19 cellular contexts compared by ENCODE assay signal in genomic region chr16:4407543-4408322, GRCh38. TPM values are rescaled to one million over a fixed set of nuclear protein-coding genes. Genes with fewer than 3 reads are reported as not detected.
DNase-seq lines count a peak whose midpoint lies in the region; FAIRE-seq and TF ChIP-seq lines count a peak whose summit lies in the region.
"Had no signal": no experiment of that assay in that cellular context is flagged by ENCODE, and none has a peak within 500 bp of the region (broad histone marks: within the 10 kb centered on the region; RNA-seq: fewer than 3 reads in every experiment).

No MANE protein-coding gene starts in this region.

- no peak overlapping the region for H3K4me2 ChIP-seq in H1 (ENCODE audit: insufficient read depth in 1 of 2, low read depth in 2 of 2, low read length in 2 of 2)
- H3K4me2 ChIP-seq in mesenchymal stem cell (ENCODE audit: low read length, poor library complexity, severe bottlenecking): no peak overlapping the region
- H3K4me2 ChIP-seq: PC-9 had no signal

- DNase-seq in AG08396 (ENCODE audit: low spot score) (peak; percentile 86), HFFc6 (peak; percentile 86), H1 (ENCODE audit: low read depth in 1 of 2, low spot score in 2 of 2) (no peak), mesenchymal stem cell (peak; percentile 86), DMS114 treated with DMSO at 0.1 percent for 48 hours (lab: John Stamatoyannopoulos, UW; ENCODE audit: unreplicated experiment) (no peak), mesothelial cell of epicardium (ENCODE audit: low spot score in 2 of 2, unreplicated experiment in 2 of 2) (no peak), retina (no peak), brain microvascular endothelial cell (no peak)
- DNase-seq: activated CD4-positive, alpha-beta T cell treated with anti-CD3 and anti-CD28 coated beads for 48 hours; activated CD8-positive, alpha-beta memory T cell treated with anti-CD3 and anti-CD28 coated beads, Interleukin-2, amount 50 U/mL, for 48 hours; activated effector memory CD4-positive, alpha-beta T cell treated with anti-CD3 and anti-CD28 coated beads, Interleukin-2, amount 50 U/mL, for 16 hours; caudate nucleus; effector CD8-positive, alpha-beta T cell; NCI-H1436; NCI-H2171 treated with DMSO at 0.1 percent for 48 hours; stimulated activated CD4-positive, alpha-beta T cell treated with anti-CD3 and anti-CD28 coated beads, Interleukin-15, amount 100 ng/mL, for 24 hours; stimulated activated naive B cell treated with anti-CD40 and anti-IgM and Interleukin-4, amounts not matched to agents 10 μg/mL and 1 μg/mL and 100 μg/mL, for 72 hours had no signal

- no peak overlapping the region for H3K23ac ChIP-seq in H1 (ENCODE audit: insufficient read length)
- H3K23ac ChIP-seq in mesenchymal stem cell (ENCODE audit: low read length in 2 of 2): no peak overlapping the region

- peak overlapping the region; percentile 20; the same call in 1 of the 2 replicates for H3K4me3 Mint-ChIP-seq in HFFc6
- H3K4me3 Mint-ChIP-seq in mesothelial cell of epicardium: no peak overlapping the region
- H3K4me3 Mint-ChIP-seq: stimulated activated naive B cell treated with anti-CD40 and anti-IgM and Interleukin-4, amounts not matched to agents 10 μg/mL and 1 μg/mL and 100 μg/mL, for 72 hours; type B pancreatic cell had no signal

- no peaks in the 10 kb centered on the region for H3K9me3 Mint-ChIP-seq in HFFc6
- no peaks in the 10 kb centered on the region for H3K9me3 Mint-ChIP-seq in mesothelial cell of epicardium
- H3K9me3 Mint-ChIP-seq: stimulated activated naive B cell treated with anti-CD40 and anti-IgM and Interleukin-4, amounts not matched to agents 10 μg/mL and 1 μg/mL and 100 μg/mL, for 72 hours; type B pancreatic cell had no signal

- FAIRE-seq in H1 (lab: Jason Lieb, UNC): no peak

- POLR2A ChIA-PET in H1 (lab: Charles Lee; ENCODE audit: partially characterized antibody): interaction anchor here (0.5 to 1.0 kb wide), 2 partner anchors 30 to 64 kb away, joined by 3 to 4 read pairs; no protein-coding TSS in a partner anchor

- H2BK15ac ChIP-seq in H1 (ENCODE audit: low read length) (no peak overlapping the region), mesenchymal stem cell (ENCODE audit: low read depth, poor library complexity, severe bottlenecking) (no peak overlapping the region)

- H3K4me3 ChIP-seq in H1 (ENCODE audit: extremely low read depth in 1 of 4, insufficient read depth in 2 of 4, low read depth in 3 of 4, low read length in 4 of 4) (no peak overlapping the region), mesenchymal stem cell (ENCODE audit: insufficient read depth in 1 of 2, low read depth in 1 of 2, low read length in 2 of 2) (no peak overlapping the region), brain microvascular endothelial cell (ENCODE audit: low read depth, low read length) (no peak overlapping the region)
- H3K4me3 ChIP-seq: PC-9 had no signal

- in situ Hi-C loops in brain microvascular endothelial cell (cut with HindIII; ENCODE audit: low pct_ligation_motif_present, low sequenced_read_pairs): no loop called here

- H3K14ac ChIP-seq in H1 (ENCODE audit: insufficient read length) (no peak overlapping the region), mesenchymal stem cell (ENCODE audit: low read length in 2 of 2) (no peak overlapping the region)

- peaks cover 0 to 4% (median 0%) of the 10 kb centered on the region in 4 experiments; a peak in 3 of 7 replicates for H3K4me1 ChIP-seq in H1 (replicated peaks in 1 of 4; ENCODE audit: control insufficient read depth in 3 of 4, insufficient read depth in 4 of 4, low read length in 3 of 4)
- peaks cover 16% of the 10 kb centered on the region for H3K4me1 ChIP-seq in mesenchymal stem cell (ENCODE audit: control insufficient read depth, insufficient read depth, low read depth, low read length)

- no peaks in the 10 kb centered on the region for H3K79me2 ChIP-seq in H1 (ENCODE audit: control insufficient read depth in 1 of 2, insufficient read depth in 2 of 2, low read length in 2 of 2)

- H2BK5ac ChIP-seq in H1 (ENCODE audit: low read depth, low read length): no peak overlapping the region
- H2BK5ac ChIP-seq in mesenchymal stem cell (ENCODE audit: low read depth, low read length, poor library complexity, severe bottlenecking): no peak overlapping the region

- CTCF ChIA-PET in H1 (lab: Charles Lee; ENCODE audit: partially characterized antibody): interaction anchor here (1.1 to 17.2 kb wide), 6 partner anchors 8 to 146 kb away, joined by 4 to 659 read pairs (median 6); partner anchors contain the start of gene CORO7

- H3K9me3 ChIP-seq in H1 (ENCODE audit: insufficient read depth in 2 of 2, low read depth in 1 of 2, low read length in 1 of 2) (no peaks in the 10 kb centered on the region), mesenchymal stem cell (ENCODE audit: control insufficient read depth, low read length) (no peaks in the 10 kb centered on the region)

- H3K27me3 ChIP-seq in H1 (replicated peaks in 1 of 4; ENCODE audit: control insufficient read depth in 3 of 4, extremely low read depth in 1 of 4, insufficient read depth in 3 of 4, low read length in 3 of 4) (no peaks in the 10 kb centered on the region), mesenchymal stem cell (ENCODE audit: control insufficient read depth in 1 of 2, insufficient read depth in 1 of 2, low read length in 2 of 2) (no peaks in the 10 kb centered on the region), brain microvascular endothelial cell (replicated peaks) (no peaks in the 10 kb centered on the region)

- no peaks in the 10 kb centered on the region for H3K79me1 ChIP-seq in H1 (ENCODE audit: low read depth, low read length)
- peaks cover 23% of the 10 kb centered on the region for H3K79me1 ChIP-seq in mesenchymal stem cell (replicated peaks; ENCODE audit: low read length, poor library complexity, severe bottlenecking)

- no peak overlapping the region for H2AFZ ChIP-seq in H1 (ENCODE audit: low read length)
- no peak overlapping the region for H2AFZ ChIP-seq in mesenchymal stem cell (ENCODE audit: low read depth, low read length)
- H2AFZ ChIP-seq: PC-9 had no signal

- TF ChIP-seq RAD21 in H1 (IDR thresholded peaks at IDR 0.05 in 1 of 2, conservative IDR thresholded peaks at IDR 0.05 in 1 of 2; ENCODE audit: low read depth in 2 of 2, low read length in 2 of 2): no peak

- H3K36me3 ChIP-seq in H1 (ENCODE audit: control insufficient read depth in 2 of 4, insufficient read depth in 4 of 4, low read length in 3 of 4) (no peaks in the 10 kb centered on the region; a peak in 1 of 8 replicates), mesenchymal stem cell (ENCODE audit: control insufficient read depth in 1 of 2, insufficient read depth in 2 of 2, low read depth in 1 of 2, low read length in 2 of 2) (peaks cover 48 to 71% of the 10 kb centered on the region in 2 experiments), brain microvascular endothelial cell (replicated peaks) (peaks cover 39% of the 10 kb centered on the region)

- H2BK120ac ChIP-seq in H1 (replicated peaks; ENCODE audit: low read depth, low read length) (no peak overlapping the region), mesenchymal stem cell (ENCODE audit: low read depth, low read length) (no peak overlapping the region)

- H3K9ac ChIP-seq in H1 (replicated peaks in 1 of 4; ENCODE audit: extremely low read depth in 1 of 4, low read depth in 3 of 4, low read length in 3 of 4): no peak overlapping the region
- H3K9ac ChIP-seq in mesenchymal stem cell (ENCODE audit: low read length): no peak overlapping the region

- no peak overlapping the region for H3K56ac ChIP-seq in H1 (replicated peaks; ENCODE audit: insufficient read length, low read depth, low read length)

- H4K20me1 ChIP-seq in H1 (replicated peaks in 1 of 2; ENCODE audit: control insufficient read depth in 1 of 2, insufficient read depth in 2 of 2, low read length in 2 of 2): peaks cover 0 to 9% of the 10 kb centered on the region in 2 experiments

- H3K4me1 Mint-ChIP-seq in HFFc6 (ENCODE audit: low read depth) (peaks cover 34% of the 10 kb centered on the region), mesothelial cell of epicardium (peaks cover 2% of the 10 kb centered on the region)

- H4K8ac ChIP-seq in H1 (ENCODE audit: extremely low read depth, insufficient read depth, low read length): 0 out of 2 replicates have a peak overlapping the region, but pooled peaks have one; percentile 40
- no peak overlapping the region for H4K8ac ChIP-seq in mesenchymal stem cell (ENCODE audit: low read length)

- no peak overlapping the region for H4K91ac ChIP-seq in H1 (replicated peaks; ENCODE audit: insufficient read length, low read length)
- H4K91ac ChIP-seq in mesenchymal stem cell (ENCODE audit: low read length): peak overlapping the region; percentile 64

- no peaks in the 10 kb centered on the region for H3K23me2 ChIP-seq in H1 (ENCODE audit: low read depth, low read length)

- no peak overlapping the region for H2AK5ac ChIP-seq in H1 (ENCODE audit: low read depth, low read length)
- H2AK5ac ChIP-seq in mesenchymal stem cell (ENCODE audit: low read length, severe bottlenecking): no peak overlapping the region

- peaks cover 2% of the 10 kb centered on the region; the same call in 1 of the 2 replicates for H3K27me3 Mint-ChIP-seq in HFFc6 (ENCODE audit: insufficient read depth)
- H3K27me3 Mint-ChIP-seq in mesothelial cell of epicardium (ENCODE audit: low read depth): no peaks in the 10 kb centered on the region
- H3K27me3 Mint-ChIP-seq: stimulated activated naive B cell treated with anti-CD40 and anti-IgM and Interleukin-4, amounts not matched to agents 10 μg/mL and 1 μg/mL and 100 μg/mL, for 72 hours; type B pancreatic cell had no signal

- H4K5ac ChIP-seq in H1 (ENCODE audit: insufficient read length, low read depth, low read length): no peak overlapping the region

- H3K27ac ChIP-seq in H1 (ENCODE audit: low read depth, low read length) (no peak overlapping the region), mesenchymal stem cell (ENCODE audit: low read length, poor library complexity, severe bottlenecking) (no peak overlapping the region), brain microvascular endothelial cell (no peak overlapping the region)
- H3K27ac ChIP-seq: PC-9 had no signal

- H3K4ac ChIP-seq in H1 (replicated peaks; ENCODE audit: insufficient read length, low read depth, low read length): no peak overlapping the region
- no peak overlapping the region for H3K4ac ChIP-seq in mesenchymal stem cell (ENCODE audit: low read depth in 1 of 2, low read length in 2 of 2)

- no peak overlapping the region for H2BK20ac ChIP-seq in H1 (ENCODE audit: low read length)

- TF ChIP-seq CTCF in HFFc6 (IDR thresholded peaks at IDR 0.05): no peak
- TF ChIP-seq CTCF in H1 (IDR thresholded peaks at IDR 0.05; ENCODE audit: control extremely low read depth in 1 of 3, insufficient read depth in 1 of 3, low read depth in 1 of 3, low read length in 3 of 3): no peak
- TF ChIP-seq CTCF in mesothelial cell of epicardium (IDR thresholded peaks at IDR 0.05; ENCODE audit: unreplicated experiment): no peak
- no peak for TF ChIP-seq CTCF in brain microvascular endothelial cell (IDR thresholded peaks at IDR 0.05; ENCODE audit: low read depth, low read length, missing control alignments)

- 86% methylated on average over 17 of the region's 22 CpGs; no CpG with 5 or more reads in 1 of the 2 experiments for WGBS in H1 (ENCODE audit: extremely low coverage in 1 of 2, insufficient coverage in 1 of 2, insufficient read length in 1 of 2, insufficient replicate concordance in 2 of 2, low coverage in 1 of 2, low lambda C conversion rate in 2 of 2, missing lambda C conversion rate in 1 of 2), 2 experiments
- WGBS in mesenchymal stem cell: 86% methylated on average over 21 of the region's 22 CpGs

- TF ChIP-seq EP300 in H1 (IDR thresholded peaks at IDR 0.05; ENCODE audit: borderline replicate concordance in 1 of 2, low read depth in 2 of 2, low read length in 2 of 2): no peak

- no peak overlapping the region for H3K18ac ChIP-seq in H1 (ENCODE audit: extremely low read depth, low read length)
- no peak overlapping the region for H3K18ac ChIP-seq in mesenchymal stem cell (ENCODE audit: low read depth in 1 of 2, low read length in 2 of 2)

- H2BK12ac ChIP-seq in H1 (ENCODE audit: low read depth, low read length): no peak overlapping the region
- H2BK12ac ChIP-seq in mesenchymal stem cell (ENCODE audit: low read length in 2 of 2): peak overlapping the region in 1 of 2 experiments; percentile 0

- no peak for TF ChIP-seq POLR2A in H1 (IDR thresholded peaks at IDR 0.05; ENCODE audit: control extremely low read depth in 1 of 2, low read depth in 2 of 2, low read length in 2 of 2)

- H3K36me3 Mint-ChIP-seq in HFFc6 (ENCODE audit: low read depth): peaks cover 14% of the 10 kb centered on the region
- H3K36me3 Mint-ChIP-seq in mesothelial cell of epicardium: no peaks in the 10 kb centered on the region
- H3K36me3 Mint-ChIP-seq: type B pancreatic cell had no signal

- H3K27ac Mint-ChIP-seq in HFFc6 (peak overlapping the region; percentile 71), mesothelial cell of epicardium (no peak overlapping the region)
- H3K27ac Mint-ChIP-seq: stimulated activated naive B cell treated with anti-CD40 and anti-IgM and Interleukin-4, amounts not matched to agents 10 μg/mL and 1 μg/mL and 100 μg/mL, for 72 hours; type B pancreatic cell had no signal

RNA-seq across cellular contexts. Expression of gene CORO7, which starts 8.7 kb away (rescaled TPM):
- total RNA-seq in HFFc6 (2021; fragmentation: NEBNext Ultra II Directional; extraction: Animal tissue kit (Norgen Biotek cat#: 25700)): 10 to 100 TPM; 12.1 to 20.9 (median 17.2) TPM
- 25.8 and 29.8 TPM in 2 replicates for total RNA-seq in H1 (2021; fragmentation: NEBNext Ultra II Directional; extraction: Animal tissue kit (Norgen Biotek cat#: 25700))
- 25.2 and 45.7 TPM in 2 replicates for polyA plus RNA-seq in H1 (2011; rRNA removed)
- 17.6 TPM for polyA plus RNA-seq in H1 (2011; cell fraction: cytosol; rRNA removed)
- 150 TPM for polyA plus RNA-seq in H1 (2011; cell fraction: nucleus; rRNA removed)
- polyA plus RNA-seq in H1 (2012, experiment 1 of 2): 11.3 to 25.2 TPM (median 22.8 TPM) in 4 replicates
- polyA plus RNA-seq in H1 (2012, experiment 2 of 2): 17.0 TPM
- polyA plus RNA-seq in H1 (2013, experiment 1 of 2): 17.4 TPM
- polyA plus RNA-seq in H1 (2013, experiment 2 of 2): 20.0 TPM
- 11.4 and 17.1 TPM in 2 replicates for polyA minus RNA-seq in H1 (2011; rRNA and poly(A)+ RNA removed)
- polyA minus RNA-seq in H1 (2011; cell fraction: cytosol; rRNA and poly(A)+ RNA removed): 25.4 TPM
- polyA minus RNA-seq in H1 (2011; cell fraction: nucleus; rRNA and poly(A)+ RNA removed): 43.3 TPM
- 25.5 TPM for polyA plus RNA-seq in mesenchymal stem cell (2013, experiment 1 of 2)
- polyA plus RNA-seq in mesenchymal stem cell (2013, experiment 2 of 2): 22.1 TPM
- 32.9 to 35.1 TPM (median 34.1 TPM) in 3 replicates for total RNA-seq in mesothelial cell of epicardium

RNA-seq across cellular contexts. Expression of gene DNAJA3, which starts 17.9 kb away (rescaled TPM):
- total RNA-seq in HFFc6 (2021; fragmentation: NEBNext Ultra II Directional; extraction: Animal tissue kit (Norgen Biotek cat#: 25700)): 10 to 100 TPM; 40.8 to 54.4 (median 45.1) TPM
- total RNA-seq in H1 (2021; fragmentation: NEBNext Ultra II Directional; extraction: Animal tissue kit (Norgen Biotek cat#: 25700)): 58.0 and 59.1 TPM in 2 replicates
- polyA plus RNA-seq in H1 (2011; rRNA removed): 37.3 and 50.5 TPM in 2 replicates
- 61.8 TPM for polyA plus RNA-seq in H1 (2011; cell fraction: cytosol; rRNA removed)
- 77.6 TPM for polyA plus RNA-seq in H1 (2011; cell fraction: nucleus; rRNA removed)
- 45.8 to 52.6 TPM (median 51.0 TPM) in 4 replicates for polyA plus RNA-seq in H1 (2012, experiment 1 of 2)
- 44.6 TPM for polyA plus RNA-seq in H1 (2012, experiment 2 of 2)
- polyA plus RNA-seq in H1 (2013, experiment 1 of 2): 54.7 TPM
- polyA plus RNA-seq in H1 (2013, experiment 2 of 2): 50.1 TPM
- 27.9 and 41.1 TPM in 2 replicates for polyA minus RNA-seq in H1 (2011; rRNA and poly(A)+ RNA removed)
- polyA minus RNA-seq in H1 (2011; cell fraction: cytosol; rRNA and poly(A)+ RNA removed): 23.5 TPM
- polyA minus RNA-seq in H1 (2011; cell fraction: nucleus; rRNA and poly(A)+ RNA removed): 39.4 TPM
- polyA plus RNA-seq in mesenchymal stem cell (2013, experiment 1 of 2): 27.3 TPM
- 27.3 TPM for polyA plus RNA-seq in mesenchymal stem cell (2013, experiment 2 of 2)
- total RNA-seq in mesothelial cell of epicardium: 34.7 to 37.7 TPM (median 35.3 TPM) in 3 replicates

RNA-seq across cellular contexts. Expression of gene VASN, which starts 36.1 kb away (rescaled TPM):
- 100 to 1,000 TPM in 4 of 6 experiments, 10 to 100 TPM in 2; 92.0 to 131 (median 103) TPM for total RNA-seq in HFFc6 (2021; fragmentation: NEBNext Ultra II Directional; extraction: Animal tissue kit (Norgen Biotek cat#: 25700))
- total RNA-seq in H1 (2021; fragmentation: NEBNext Ultra II Directional; extraction: Animal tissue kit (Norgen Biotek cat#: 25700)): 9.6 and 10.1 TPM in 2 replicates
- 11.3 and 25.2 TPM in 2 replicates for polyA plus RNA-seq in H1 (2011; rRNA removed)
- polyA plus RNA-seq in H1 (2011; cell fraction: cytosol; rRNA removed): 7.2 TPM
- polyA plus RNA-seq in H1 (2011; cell fraction: nucleus; rRNA removed): 15.2 TPM
- 3.4 to 8.6 TPM (median 7.8 TPM) in 4 replicates for polyA plus RNA-seq in H1 (2012, experiment 1 of 2)
- polyA plus RNA-seq in H1 (2012, experiment 2 of 2): 6.1 TPM
- polyA plus RNA-seq in H1 (2013, experiment 1 of 2): 16.7 TPM
- polyA plus RNA-seq in H1 (2013, experiment 2 of 2): 14.5 TPM
- 3.4 and 4.5 TPM in 2 replicates for polyA minus RNA-seq in H1 (2011; rRNA and poly(A)+ RNA removed)
- polyA minus RNA-seq in H1 (2011; cell fraction: cytosol; rRNA and poly(A)+ RNA removed): 11.4 TPM
- 22.5 TPM for polyA minus RNA-seq in H1 (2011; cell fraction: nucleus; rRNA and poly(A)+ RNA removed)
- 127 TPM for polyA plus RNA-seq in mesenchymal stem cell (2013, experiment 1 of 2)
- polyA plus RNA-seq in mesenchymal stem cell (2013, experiment 2 of 2): 127 TPM
- total RNA-seq in mesothelial cell of epicardium: 36.7 to 37.6 TPM (median 37.5 TPM) in 3 replicates

RNA-seq across cellular contexts. Expression of gene PAM16, which starts 56.6 kb away (rescaled TPM):
- 10 to 100 TPM; 44.9 to 50.8 (median 46.1) TPM for total RNA-seq in HFFc6 (2021; fragmentation: NEBNext Ultra II Directional; extraction: Animal tissue kit (Norgen Biotek cat#: 25700))
- 78.3 and 84.4 TPM in 2 replicates for total RNA-seq in H1 (2021; fragmentation: NEBNext Ultra II Directional; extraction: Animal tissue kit (Norgen Biotek cat#: 25700))
- polyA plus RNA-seq in H1 (2011; rRNA removed): 198 and 228 TPM in 2 replicates
- polyA plus RNA-seq in H1 (2011; cell fraction: cytosol; rRNA removed): 154 TPM
- 131 TPM for polyA plus RNA-seq in H1 (2011; cell fraction: nucleus; rRNA removed)
- 57.3 to 96.0 TPM (median 90.9 TPM) in 4 replicates for polyA plus RNA-seq in H1 (2012, experiment 1 of 2)
- polyA plus RNA-seq in H1 (2012, experiment 2 of 2): 222 TPM
- 161 TPM for polyA plus RNA-seq in H1 (2013, experiment 1 of 2)
- 151 TPM for polyA plus RNA-seq in H1 (2013, experiment 2 of 2)
- 12.3 and 15.6 TPM in 2 replicates for polyA minus RNA-seq in H1 (2011; rRNA and poly(A)+ RNA removed)
- 31.5 TPM for polyA minus RNA-seq in H1 (2011; cell fraction: cytosol; rRNA and poly(A)+ RNA removed)
- 32.7 TPM for polyA minus RNA-seq in H1 (2011; cell fraction: nucleus; rRNA and poly(A)+ RNA removed)
- polyA plus RNA-seq in mesenchymal stem cell (2013, experiment 1 of 2): 39.3 TPM
- 43.3 TPM for polyA plus RNA-seq in mesenchymal stem cell (2013, experiment 2 of 2)
- 31.8 to 35.6 TPM (median 33.6 TPM) in 3 replicates for total RNA-seq in mesothelial cell of epicardium

Comparison
In these comparisons a context has a peak if more than half of its experiments do, and no peak if none do; other contexts are left out.
1. DNase-seq: peak in AG08396 (single experiment), HFFc6 (single experiment) and mesenchymal stem cell (single experiment); none in H1 (0 of 2), DMS114 treated with DMSO at 0.1 percent for 48 hours (single experiment), mesothelial cell of epicardium (0 of 2), retina (single experiment) and brain microvascular endothelial cell (single experiment).